In genomic region chr9:114392749-114393112, GRCh38 we compare ENCODE assay signal across 10 cellular contexts. TPM values are rescaled to one million over a fixed set of nuclear protein-coding genes. Genes with fewer than 3 reads are reported as not detected.
DNase-seq lines count a peak whose midpoint lies in the region; ATAC-seq and TF ChIP-seq lines count a peak whose summit lies in the region.
"Had no signal": no experiment of that assay in that cellular context is flagged by ENCODE, and none has a peak within 500 bp of the region (broad histone marks: within the 10 kb centered on the region; RNA-seq: fewer than 3 reads in every experiment).

No MANE protein-coding gene starts in this region.

- no peaks in the 10 kb centered on the region for H3K27me3 Mint-ChIP-seq in activated T-cell treated with anti-CD3 and anti-CD28 coated beads, Interleukin-2, amount 50 U/mL, for 72 hours (ENCODE audit: low read depth)
- no peaks in the 10 kb centered on the region for H3K27me3 Mint-ChIP-seq in activated CD8-positive, alpha-beta T cell treated with anti-CD3 and anti-CD28 coated beads for 36 hours

- H3K4me1 ChIP-seq in lower lobe of right lung (peaks cover 99% of the 10 kb centered on the region), transverse colon (peaks cover 29 to 93% (median 82%) of the 10 kb centered on the region in 4 donors)
- H3K4me1 ChIP-seq: parathyroid adenoma had no signal

- no peak for ATAC-seq in activated T-cell treated with anti-CD3 and anti-CD28 coated beads, Interleukin-2, amount 50 U/mL, for 72 hours (replicated peaks in 1 of 2)
- no peak for ATAC-seq in activated CD8-positive, alpha-beta T cell treated with anti-CD3 and anti-CD28 coated beads for 36 hours
- peak; percentile 31 to 58 for ATAC-seq in lower lobe of right lung

- POLR2A ChIA-PET in activated CD8-positive, alpha-beta T cell treated with anti-CD3 and anti-CD28 coated beads for 36 hours (lab: Charles Lee) = interaction anchor here (13.2 to 17.7 kb wide), 2 partner anchors 24 to 47 kb away, joined by 277 to 351 read pairs; no protein-coding TSS in a partner anchor

- H3K27me3 ChIP-seq in lower lobe of right lung (ENCODE audit: low read depth) = no peaks in the 10 kb centered on the region
- H3K27me3 ChIP-seq in transverse colon = no peaks in the 10 kb centered on the region

- TF ChIP-seq EP300 in transverse colon (IDR thresholded peaks at IDR 0.05; ENCODE audit: low read depth) = no peak

- H3K9me3 Mint-ChIP-seq in activated T-cell treated with anti-CD3 and anti-CD28 coated beads, Interleukin-2, amount 50 U/mL, for 72 hours = no peaks in the 10 kb centered on the region
- no peaks in the 10 kb centered on the region for H3K9me3 Mint-ChIP-seq in activated CD8-positive, alpha-beta T cell treated with anti-CD3 and anti-CD28 coated beads for 36 hours

- DNase-seq in activated T-cell treated with anti-CD3 and anti-CD28 coated beads, Interleukin-2, amount 50 U/mL, for 72 hours = no peak
- DNase-seq in activated T-cell treated with anti-CD3 and anti-CD28 coated beads for 4 hours (no peak), lower lobe of right lung (no peak), transverse colon (peak; percentile 72), NCI-H1048 (lab: John Stamatoyannopoulos, UW) (no peak), occipital lobe (lab: John Stamatoyannopoulos, UW) (no peak), DMS53 treated with DMSO at 0.1 percent for 48 hours (lab: John Stamatoyannopoulos, UW; ENCODE audit: unreplicated experiment) (no peak)
- DNase-seq in activated CD8-positive, alpha-beta T cell treated with anti-CD3 and anti-CD28 coated beads for 36 hours = no peak
- DNase-seq: NCI-H1105 had no signal

- peaks cover 11 to 24% of the 10 kb centered on the region in 2 donors for H3K36me3 Mint-ChIP-seq in activated T-cell treated with anti-CD3 and anti-CD28 coated beads, Interleukin-2, amount 50 U/mL, for 72 hours (ENCODE audit: insufficient read depth in 2 of 2)
- peaks cover 65% of the 10 kb centered on the region for H3K36me3 Mint-ChIP-seq in activated CD8-positive, alpha-beta T cell treated with anti-CD3 and anti-CD28 coated beads for 36 hours (ENCODE audit: low read depth)

- peak overlapping the region; percentile 47 for H3K27ac Mint-ChIP-seq in activated T-cell treated with anti-CD3 and anti-CD28 coated beads, Interleukin-2, amount 50 U/mL, for 72 hours
- H3K27ac Mint-ChIP-seq in activated CD8-positive, alpha-beta T cell treated with anti-CD3 and anti-CD28 coated beads for 36 hours = peak overlapping the region; percentile 48

- H3K36me3 ChIP-seq in lower lobe of right lung = no peaks in the 10 kb centered on the region
- H3K36me3 ChIP-seq in transverse colon = no peaks in the 10 kb centered on the region

- TF ChIP-seq POLR2A in transverse colon (IDR thresholded peaks at IDR 0.05) = no peak

- peaks cover 96% of the 10 kb centered on the region for H3K4me1 Mint-ChIP-seq in activated T-cell treated with anti-CD3 and anti-CD28 coated beads, Interleukin-2, amount 50 U/mL, for 72 hours (ENCODE audit: low read depth)
- H3K4me1 Mint-ChIP-seq in activated CD8-positive, alpha-beta T cell treated with anti-CD3 and anti-CD28 coated beads for 36 hours (ENCODE audit: low read depth) = peaks cover 75% of the 10 kb centered on the region

- H3K4me3 ChIP-seq in lower lobe of right lung (no peak overlapping the region), transverse colon (no peak overlapping the region)

- WGBS in transverse colon (ENCODE audit: low coverage in 1 of 2), 2 donors = 19 to 26% methylated on average over 3 of the region's 3 CpGs

- no peaks in the 10 kb centered on the region for H3K9me3 ChIP-seq in lower lobe of right lung
- H3K9me3 ChIP-seq in transverse colon = no peaks in the 10 kb centered on the region

- intact Hi-C loops in activated CD8-positive, alpha-beta T cell treated with anti-CD3 and anti-CD28 coated beads for 36 hours (cut with micrococcal nuclease) = no loop called here
- intact Hi-C loops in lower lobe of right lung (cut with DNase I) = no loop called here
- intact Hi-C loops in transverse colon (cut with DNase I; ENCODE audit: low total_unique reads) = loop anchor here (10.0 kb wide), 1 partner anchor 48 kb away; no protein-coding TSS in a partner anchor

- peak overlapping the region in 1 of 2 donors; percentile 34 for H3K4me3 Mint-ChIP-seq in activated T-cell treated with anti-CD3 and anti-CD28 coated beads, Interleukin-2, amount 50 U/mL, for 72 hours
- no peak overlapping the region for H3K4me3 Mint-ChIP-seq in activated CD8-positive, alpha-beta T cell treated with anti-CD3 and anti-CD28 coated beads for 36 hours

- CTCF ChIA-PET in activated CD8-positive, alpha-beta T cell treated with anti-CD3 and anti-CD28 coated beads for 36 hours (lab: Charles Lee) = interaction anchor here (1.0 to 4.6 kb wide), 3 partner anchors 13 to 53 kb away, joined by 3 to 20 read pairs (median 5); no protein-coding TSS in a partner anchor

- in situ Hi-C loops in transverse colon (cut with MboI; ENCODE audit: low pct_ligation_motif_present in 1 of 4, low pct_unique_long_range_greater_than_20kb in 1 of 4, low sequenced_read_pairs in 3 of 4) = no loop called here

- no peak for TF ChIP-seq CTCF in activated CD8-positive, alpha-beta T cell treated with anti-CD3 and anti-CD28 coated beads for 36 hours (IDR thresholded peaks at IDR 0.05)
- no peak for TF ChIP-seq CTCF in lower lobe of right lung (IDR thresholded peaks at IDR 0.05)
- TF ChIP-seq CTCF in transverse colon (IDR thresholded peaks at IDR 0.05) = no peak

- H3K27ac ChIP-seq in lower lobe of right lung (peak overlapping the region; percentile 63), transverse colon (peak overlapping the region; percentile 90 to 92 (median 91))
- H3K27ac ChIP-seq: parathyroid adenoma had no signal

RNA-seq across cellular contexts. Expression of gene AKNA, which starts 4.9 kb away (rescaled TPM):
- total RNA-seq in activated T-cell treated with anti-CD3 and anti-CD28 coated beads, Interleukin-2, amount 50 U/mL, for 72 hours = 100 to 1,000 TPM; 204 to 246 TPM
- 100 to 1,000 TPM; 166 to 167 TPM for total RNA-seq in activated CD8-positive, alpha-beta T cell treated with anti-CD3 and anti-CD28 coated beads for 36 hours
- total RNA-seq in lower lobe of right lung = 66.9 TPM
- 10 to 100 TPM; 34.8 to 63.2 (median 48.6) TPM for total RNA-seq in transverse colon
- total RNA-seq in occipital lobe = 3.3 TPM

Comparison
In these comparisons a context has a peak if more than half of its experiments do, and no peak if none do; other contexts are left out.
1. ATAC-seq: peak in lower lobe of right lung (2 of 2); none in activated T-cell treated with anti-CD3 and anti-CD28 coated beads, Interleukin-2, amount 50 U/mL, for 72 hours (0 of 2) and activated CD8-positive, alpha-beta T cell treated with anti-CD3 and anti-CD28 coated beads for 36 hours (single experiment).